In genomic region chr1:184160236-184160635, GRCh38 we compare ENCODE assay signal across 11 cellular contexts.
DNase-seq lines count a peak whose midpoint lies in the region; ATAC-seq and TF ChIP-seq lines count a peak whose summit lies in the region.
"Had no signal": no experiment of that assay in that cellular context is flagged by ENCODE, and none has a peak within 500 bp of the region (broad histone marks: within the 10 kb centered on the region; RNA-seq: fewer than 3 reads in every experiment).

No MANE protein-coding gene starts in this region.

- ATAC-seq in GM18502 (IDR thresholded peaks at IDR 0.05; ENCODE audit: poor library complexity, unreplicated experiment) (peak; percentile 63), GM21390 (IDR thresholded peaks at IDR 0.05; ENCODE audit: unreplicated experiment) (no peak)

- H3K4me1 ChIP-seq in ACC112 (ENCODE audit: control insufficient read depth, insufficient read depth, low read length, unreplicated experiment) (peaks cover 49% of the 10 kb centered on the region), MM.1S (ENCODE audit: low read length) (peaks cover 8% of the 10 kb centered on the region; the same call in 1 of the 2 replicates)

- in situ Hi-C loops in G401 (cut with HindIII; ENCODE audit: low sequenced_read_pairs) = no loop called here

- H3K9ac ChIP-seq in MM.1S (ENCODE audit: low read length) = no peak overlapping the region

- TF ChIP-seq CTCF in fibroblast of villous mesenchyme (IDR thresholded peaks at IDR 0.05; ENCODE audit: insufficient read depth, low read depth, low read length) = no peak
- no peak for TF ChIP-seq CTCF in MM.1S (IDR thresholded peaks at IDR 0.05; ENCODE audit: low read length)

- H3K27ac ChIP-seq in ACC112 (ENCODE audit: low read depth, low read length) = peak overlapping the region; percentile 83
- no peak overlapping the region for H3K27ac ChIP-seq in MM.1S (ENCODE audit: low read length)

- no peaks in the 10 kb centered on the region for H3K9me2 ChIP-seq in MM.1S (replicated peaks; ENCODE audit: insufficient read depth, low read length)

- no peak overlapping the region for H3K4me2 ChIP-seq in MM.1S (ENCODE audit: low read depth, low read length)

- H4K20me1 ChIP-seq in MM.1S (ENCODE audit: insufficient read depth, low read length) = no peaks in the 10 kb centered on the region

- H3K79me2 ChIP-seq in ACC112 (ENCODE audit: control insufficient read depth, insufficient read depth, low read length, unreplicated experiment) (no peaks in the 10 kb centered on the region), MM.1S (ENCODE audit: low read length) (no peaks in the 10 kb centered on the region)

- H3K4me3 ChIP-seq in ACC112 (ENCODE audit: low read depth, low read length) (no peak overlapping the region), fibroblast of villous mesenchyme (ENCODE audit: low read depth, low read length) (no peak overlapping the region), MM.1S (ENCODE audit: low read length) (no peak overlapping the region)

- H3F3A ChIP-seq in MM.1S (ENCODE audit: insufficient read depth, low read length) = no peaks in the 10 kb centered on the region

- DNase-seq in fibroblast of villous mesenchyme (ENCODE audit: low read depth) = peak; percentile 68
- no peak for DNase-seq in putamen (ENCODE audit: low spot score)
- DNase-seq in G401 (ENCODE audit: low spot score) = no peak
- DNase-seq in MM.1S = no peak
- DNase-seq: central memory CD4-positive, alpha-beta T cell; GDM1; Right ventricle myocardium superior had no signal

- H2AFZ ChIP-seq in ACC112 (ENCODE audit: low read length, unreplicated experiment) (peak overlapping the region; percentile 0), MM.1S (ENCODE audit: low read length) (no peak overlapping the region)

- no peaks in the 10 kb centered on the region for H3K36me3 ChIP-seq in ACC112 (ENCODE audit: insufficient read depth, low read length)
- no peaks in the 10 kb centered on the region for H3K36me3 ChIP-seq in MM.1S (replicated peaks; ENCODE audit: insufficient read depth, low read length)

- H3K27me3 ChIP-seq in ACC112 (ENCODE audit: insufficient read depth, low read length) = no peaks in the 10 kb centered on the region
- no peaks in the 10 kb centered on the region for H3K27me3 ChIP-seq in MM.1S (replicated peaks; ENCODE audit: insufficient read depth, low read length)

- H3K9me3 ChIP-seq in MM.1S (replicated peaks; ENCODE audit: insufficient read depth, low read length) = no peaks in the 10 kb centered on the region

TF ChIP-seq in PFSK-1, 5 proteins besides CTCF, POLR2A, EP300 and RAD21:
- TF ChIP-seq SIN3A (IDR thresholded peaks at IDR 0.05; ENCODE audit: borderline replicate concordance, insufficient read depth, low read length) (peak; percentile 36; the same call in 1 of the 2 replicates), POLR2AphosphoS5 (IDR thresholded peaks at IDR 0.05; ENCODE audit: low read depth, low read length) (no peak), TAF1 (IDR thresholded peaks at IDR 0.05; ENCODE audit: borderline replicate concordance, insufficient read depth, low read length) (no peak), FOXP2 (optimal IDR thresholded peaks at IDR 0.05; ENCODE audit: borderline replicate concordance, extremely low read depth, extremely low read length, insufficient read depth) (no peak), REST (IDR thresholded peaks at IDR 0.05; ENCODE audit: insufficient read depth in 1 of 2, low read depth in 2 of 2, low read length in 2 of 2) (0 out of 4 replicates have a peak, but pooled peaks of 1 of the 2 experiments have one; percentile 31)
